ENCODE assay signal across 11 cellular contexts in genomic region chr4:23635468-23635867, GRCh38.
"Had no signal": no experiment of that assay in that cellular context is flagged by ENCODE, and none has a peak within 500 bp of the region (broad histone marks: within the 10 kb centered on the region; RNA-seq: fewer than 3 reads in every experiment).

No MANE protein-coding gene starts in this region.

- H2AFZ ChIP-seq: GM23248, GM23338 had no signal

- H3K27ac ChIP-seq: GM23248 had no signal

- H3K9ac ChIP-seq: GM23248 had no signal

- DNase-seq: GM23248, GOT3, H7, H9, HCEC 1CT, HFFc6 had no signal

- FAIRE-seq: H1, H54 had no signal

- ATAC-seq: GM23338, HCT116 had no signal

- H3K9me3 ChIP-seq: HAP-1 had no signal

- H3K36me3 ChIP-seq: HAP-1 had no signal

- H3K4me1 ChIP-seq: HAP-1 had no signal

- H3K4me2 ChIP-seq: GM23338 had no signal

- H3K4me3 ChIP-seq: GM23248, GM23338, HAP-1 had no signal
